In the genomic region with DNA sequence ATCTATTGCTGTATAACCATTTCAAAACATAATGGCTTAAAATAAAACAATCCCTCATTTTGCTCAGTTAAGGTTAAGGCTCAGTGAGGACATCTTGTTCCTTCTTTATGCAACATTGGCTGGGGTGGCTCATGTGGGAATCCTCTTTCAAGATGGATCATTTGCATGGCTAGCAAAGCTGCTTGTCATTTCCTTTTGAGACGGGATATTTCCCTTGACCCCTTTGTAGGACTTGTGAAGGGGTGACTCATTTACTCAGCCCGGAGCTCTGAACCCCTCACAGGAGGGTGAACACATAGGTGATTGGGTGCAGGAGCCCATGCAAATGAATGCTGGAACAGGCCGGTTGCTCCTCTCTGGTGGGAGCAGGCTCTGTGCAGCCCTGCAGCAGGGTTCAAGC, we compare ENCODE assay signal across 21 cellular contexts. TPM values are rescaled to one million over a fixed set of nuclear protein-coding genes. Genes with fewer than 3 reads are reported as not detected.
"Had no signal": no experiment of that assay in that cellular context is flagged by ENCODE, and none has a peak within 500 bp of the region (broad histone marks: within the 10 kb centered on the region; RNA-seq: fewer than 3 reads in every experiment).

No MANE protein-coding gene starts in this region.

- ATAC-seq: activated T-cell treated with anti-CD3 and anti-CD28 coated beads, Interleukin-2, amount 50 U/mL, for 72 hours; effector memory CD8-positive, alpha-beta T cell; foreskin keratinocyte; left lobe of liver; psoas muscle; upper lobe of right lung had no signal

- H3K9me3 ChIP-seq: psoas muscle, testis, upper lobe of right lung had no signal

- H3K4me3 ChIP-seq: ascending aorta, psoas muscle, sigmoid colon, testis, upper lobe of right lung had no signal

- H3K36me3 ChIP-seq: ascending aorta, sigmoid colon, upper lobe of right lung had no signal

- FAIRE-seq: islet of Langerhans had no signal

- H3K27ac ChIP-seq: ascending aorta, epithelial cell of prostate, foreskin keratinocyte, psoas muscle, sigmoid colon, testis, upper lobe of right lung had no signal

- H3K27me3 ChIP-seq: ascending aorta, foreskin keratinocyte, sigmoid colon, testis, upper lobe of right lung had no signal

- DNase-seq: activated CD4-positive, alpha-beta memory T cell treated with anti-CD3 and anti-CD28 coated beads for 36 hours; activated CD4-positive, alpha-beta T cell treated with anti-CD3 and anti-CD28 coated beads for 1 hour; activated naive CD4-positive, alpha-beta T cell; activated T-cell treated with anti-CD3 and anti-CD28 coated beads, Interleukin-2, amount 50 U/mL, for 72 hours; caudate nucleus; cortex of kidney; effector memory CD8-positive, alpha-beta T cell; foreskin keratinocyte; head of caudate nucleus; occipital lobe; psoas muscle; sigmoid colon; stimulated activated CD4-positive, alpha-beta T cell treated with anti-CD3 and anti-CD28 coated beads, Interleukin-2, amount 100 ng/mL, for 48 hours; stimulated activated naive CD4-positive, alpha-beta T cell treated with Interleukin-2 at 50 U/mL for 16 hours; testis; upper lobe of right lung had no signal

- H3K4me1 ChIP-seq: ascending aorta, psoas muscle, testis, upper lobe of right lung had no signal

RNA-seq across cellular contexts. Expression of a gene that starts 15.9 kb away (rescaled TPM):
- total RNA-seq: activated CD4-positive, alpha-beta memory T cell treated with anti-CD3 and anti-CD28 coated beads for 36 hours; activated T-cell treated with anti-CD3 and anti-CD28 coated beads, Interleukin-2, amount 50 U/mL, for 72 hours; foreskin keratinocyte; natural killer cell treated with Interleukin-12 subunit alpha and Interleukin-12 subunit beta and Interleukin-15 and Interleukin-18, amount 100 ng/mL, for 72 hours; occipital lobe; psoas muscle; sigmoid colon; testis; upper lobe of right lung had no signal
- polyA plus RNA-seq: foreskin keratinocyte, psoas muscle, sigmoid colon had no signal

RNA-seq across cellular contexts. Expression of a gene that starts 19.5 kb away (rescaled TPM):
- total RNA-seq: activated CD4-positive, alpha-beta memory T cell treated with anti-CD3 and anti-CD28 coated beads for 36 hours; activated T-cell treated with anti-CD3 and anti-CD28 coated beads, Interleukin-2, amount 50 U/mL, for 72 hours; ascending aorta; foreskin keratinocyte; natural killer cell treated with Interleukin-12 subunit alpha and Interleukin-12 subunit beta and Interleukin-15 and Interleukin-18, amount 100 ng/mL, for 72 hours; sigmoid colon had no signal
- polyA plus RNA-seq: foreskin keratinocyte had no signal
